Comparison of ENCODE assay signal across 1 cellular context in the genomic region with DNA sequence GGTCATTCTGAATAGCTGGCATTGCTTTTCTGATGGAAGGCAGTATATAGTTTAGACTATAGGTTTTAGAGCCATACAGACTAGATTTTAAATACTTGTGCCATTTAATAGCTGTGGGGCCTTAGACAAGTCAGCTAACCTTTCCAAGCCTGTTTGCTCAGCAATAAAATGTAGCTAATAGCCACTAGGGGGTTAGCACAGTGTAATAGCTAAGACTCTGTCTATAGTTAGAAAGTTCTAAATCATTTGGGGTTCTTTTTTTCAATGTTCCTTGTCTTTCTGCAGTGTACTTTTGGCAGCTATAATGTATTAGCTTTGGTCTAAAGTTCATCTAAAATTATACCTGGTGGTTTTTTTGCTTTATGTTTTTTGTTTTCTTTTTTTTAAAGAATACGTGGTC.
TF ChIP-seq lines count a peak whose summit lies in the region.

No MANE protein-coding gene starts in this region.

TF ChIP-seq in K562, 482 proteins besides CTCF, POLR2A, EP300 and RAD21:
- TF ChIP-seq POLR2H (tag; IDR thresholded peaks at IDR 0.05; ENCODE audit: low read depth), result peak; percentile 38
- TF ChIP-seq, protein P1, sequence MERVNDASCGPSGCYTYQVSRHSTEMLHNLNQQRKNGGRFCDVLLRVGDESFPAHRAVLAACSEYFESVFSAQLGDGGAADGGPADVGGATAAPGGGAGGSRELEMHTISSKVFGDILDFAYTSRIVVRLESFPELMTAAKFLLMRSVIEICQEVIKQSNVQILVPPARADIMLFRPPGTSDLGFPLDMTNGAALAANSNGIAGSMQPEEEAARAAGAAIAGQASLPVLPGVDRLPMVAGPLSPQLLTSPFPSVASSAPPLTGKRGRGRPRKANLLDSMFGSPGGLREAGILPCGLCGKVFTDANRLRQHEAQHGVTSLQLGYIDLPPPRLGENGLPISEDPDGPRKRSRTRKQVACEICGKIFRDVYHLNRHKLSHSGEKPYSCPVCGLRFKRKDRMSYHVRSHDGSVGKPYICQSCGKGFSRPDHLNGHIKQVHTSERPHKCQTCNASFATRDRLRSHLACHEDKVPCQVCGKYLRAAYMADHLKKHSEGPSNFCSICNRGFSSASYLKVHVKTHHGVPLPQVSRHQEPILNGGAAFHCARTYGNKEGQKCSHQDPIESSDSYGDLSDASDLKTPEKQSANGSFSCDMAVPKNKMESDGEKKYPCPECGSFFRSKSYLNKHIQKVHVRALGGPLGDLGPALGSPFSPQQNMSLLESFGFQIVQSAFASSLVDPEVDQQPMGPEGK (CRISPR knock-in tag; IDR thresholded peaks at IDR 0.05; ENCODE audit: borderline replicate concordance), result no peak
- TF ChIP-seq SUPT5H (IDR thresholded peaks at IDR 0.05), result 0 out of 2 replicates have a peak, but pooled peaks have one; percentile 3
